8 cellular contexts compared by ENCODE assay signal in genomic region chr17:42819939-42820535, GRCh38. TPM values are rescaled to one million over a fixed set of nuclear protein-coding genes. Genes with fewer than 3 reads are reported as not detected.
DNase-seq lines count a peak whose midpoint lies in the region; ATAC-seq, FAIRE-seq and TF ChIP-seq lines count a peak whose summit lies in the region.

No MANE protein-coding gene starts in this region.

- no peaks in the 10 kb centered on the region for H3F3A ChIP-seq in neural cell (ENCODE audit: insufficient read depth, low read length, poor library complexity, severe bottlenecking)

- H2AFZ ChIP-seq in neural cell (ENCODE audit: low read depth, low read length): no peak overlapping the region

- no peaks in the 10 kb centered on the region for H3K27me3 ChIP-seq in neural cell (ENCODE audit: insufficient read depth, low read depth, low read length)
- H3K27me3 ChIP-seq in upper lobe of right lung: no peaks in the 10 kb centered on the region

- TF ChIP-seq EP300 in A549 (IDR thresholded peaks at IDR 0.05) (no peak), neural cell (conservative IDR thresholded peaks at IDR 0.05; ENCODE audit: poor library complexity, severe bottlenecking) (no peak)

- H3K4me2 ChIP-seq in A549 (no peak overlapping the region), neural cell (ENCODE audit: low read length) (no peak overlapping the region)

- H3K4me3 ChIP-seq in A549 (no peak overlapping the region), neural cell (ENCODE audit: low read length) (no peak overlapping the region), upper lobe of right lung (no peak overlapping the region)

- no peak for TF ChIP-seq POLR2A in A549 (IDR thresholded peaks at IDR 0.05; ENCODE audit: low read length)

- TF ChIP-seq CTCF in A549 (IDR thresholded peaks at IDR 0.05) (peak; percentile 82), GM20000 (IDR thresholded peaks at IDR 0.05; ENCODE audit: extremely low read depth, missing control alignments) (peak; percentile 86), neural cell (IDR thresholded peaks at IDR 0.05; ENCODE audit: poor library complexity, severe bottlenecking) (peak; percentile 57), upper lobe of right lung (IDR thresholded peaks at IDR 0.05) (peak; percentile 70)

- H3K9me3 ChIP-seq in A549 (no peaks in the 10 kb centered on the region), neural cell (ENCODE audit: low read length) (no peaks in the 10 kb centered on the region), upper lobe of right lung (no peaks in the 10 kb centered on the region)

- no peak for FAIRE-seq in A549 (lab: Jason Lieb, UNC)

- POLR2A ChIA-PET in A549 (lab: Yijun Ruan, JAX): interaction anchor here (1.1 to 1.2 kb wide), 2 partner anchors 46 to 109 kb away, joined by 3 to 4 read pairs; no protein-coding TSS in a partner anchor
- POLR2A ChIA-PET in activated CD4-positive, alpha-beta T cell treated with anti-CD3 and anti-CD28 coated beads, Interleukin-2, amount 10 ng/mL, durations not matched to agents 7 days and 5 days (lab: Charles Lee): interaction anchor here (0.5 kb wide), 1 partner anchor 12 kb away, joined by 3 read pairs; no protein-coding TSS in a partner anchor

- no peaks in the 10 kb centered on the region for H3K9me3 Mint-ChIP-seq in activated CD4-positive, alpha-beta T cell treated with anti-CD3 and anti-CD28 coated beads, Interleukin-2, amount 10 ng/mL, durations not matched to agents 7 days and 5 days

- 8% methylated on average over 2 of the region's 2 CpGs for WGBS in A549 (ENCODE audit: missing lambda C conversion rate)

- peaks cover 21% of the 10 kb centered on the region for H3K4me1 ChIP-seq in A549
- H3K4me1 ChIP-seq in upper lobe of right lung: peaks cover 14% of the 10 kb centered on the region

- no peaks in the 10 kb centered on the region for H3K36me3 ChIP-seq in neural cell (ENCODE audit: insufficient read depth, low read length)
- H3K36me3 ChIP-seq in upper lobe of right lung: peaks cover 68% of the 10 kb centered on the region

- no peak overlapping the region for H3K27ac Mint-ChIP-seq in activated CD4-positive, alpha-beta T cell treated with anti-CD3 and anti-CD28 coated beads, Interleukin-2, amount 10 ng/mL, durations not matched to agents 7 days and 5 days

- DNase-seq in A549 (ENCODE audit: low read depth in 1 of 2, low spot score in 1 of 2): peak; percentile 84 to 85
- peak; percentile 58 for DNase-seq in GM20000 (ENCODE audit: low spot score)
- DNase-seq in NCI-H526 (lab: John Stamatoyannopoulos, UW): peak; percentile 30 to 74
- peak; percentile 73 for DNase-seq in activated CD4-positive, alpha-beta T cell treated with anti-CD3 and anti-CD28 coated beads, Interleukin-2, amount 10 ng/mL, durations not matched to agents 7 days and 5 days
- peak; percentile 50 for DNase-seq in effector CD4-positive, alpha-beta T cell
- DNase-seq in upper lobe of right lung: peak; percentile 74

- H3K9ac ChIP-seq in neural cell (ENCODE audit: low read length): no peak overlapping the region

- no peaks in the 10 kb centered on the region for H3K9me2 ChIP-seq in neural cell (ENCODE audit: insufficient read depth, low read length)

- intact Hi-C loops in upper lobe of right lung (cut with DNase I): loop anchor here (10.0 kb wide), 1 partner anchor 105 kb away; no protein-coding TSS in a partner anchor

- no peak overlapping the region for H3K4me3 Mint-ChIP-seq in activated CD4-positive, alpha-beta T cell treated with anti-CD3 and anti-CD28 coated beads, Interleukin-2, amount 10 ng/mL, durations not matched to agents 7 days and 5 days

- H4K20me1 ChIP-seq in neural cell (ENCODE audit: insufficient read depth): no peaks in the 10 kb centered on the region

- TF ChIP-seq RAD21 in A549 (conservative IDR thresholded peaks at IDR 0.05 in 1 of 2, IDR thresholded peaks at IDR 0.05 in 1 of 2) (peak; percentile 26 to 40; a peak in 2 of 5 replicates), neural cell (conservative IDR thresholded peaks at IDR 0.05) (no peak)

- no peaks in the 10 kb centered on the region for H3K27me3 Mint-ChIP-seq in activated CD4-positive, alpha-beta T cell treated with anti-CD3 and anti-CD28 coated beads, Interleukin-2, amount 10 ng/mL, durations not matched to agents 7 days and 5 days

- peak; percentile 44 to 66; a peak in 3 of 6 replicates for ATAC-seq in A549
- ATAC-seq in upper lobe of right lung: peak; percentile 30
- ATAC-seq in GM21515 (IDR thresholded peaks at IDR 0.05; ENCODE audit: unreplicated experiment): no peak

- peaks cover 12% of the 10 kb centered on the region for H3K79me2 ChIP-seq in neural cell (replicated peaks; ENCODE audit: insufficient read depth, low read length)

- peaks cover 59% of the 10 kb centered on the region for H3K36me3 Mint-ChIP-seq in activated CD4-positive, alpha-beta T cell treated with anti-CD3 and anti-CD28 coated beads, Interleukin-2, amount 10 ng/mL, durations not matched to agents 7 days and 5 days (ENCODE audit: low read depth)

- CTCF ChIA-PET in A549 (lab: Yijun Ruan, JAX): interaction anchor here (0.5 to 14.9 kb wide), 26 partner anchors 9 to 418 kb away, joined by 3 to 336 read pairs (median 4); partner anchors contain the start of genes AOC2, CNTD1, COA3 and PSME3
- CTCF ChIA-PET in activated CD4-positive, alpha-beta T cell treated with anti-CD3 and anti-CD28 coated beads, Interleukin-2, amount 10 ng/mL, durations not matched to agents 7 days and 5 days (lab: Charles Lee): interaction anchor here (0.8 to 5.8 kb wide), 6 partner anchors 8 to 79 kb away, joined by 3 to 23 read pairs (median 4); partner anchors contain the start of gene PSME3

- H3K27ac ChIP-seq in A549: no peak overlapping the region
- H3K27ac ChIP-seq in neural cell (ENCODE audit: low read length): no peak overlapping the region
- no peak overlapping the region for H3K27ac ChIP-seq in upper lobe of right lung

- H3K4me1 Mint-ChIP-seq in activated CD4-positive, alpha-beta T cell treated with anti-CD3 and anti-CD28 coated beads, Interleukin-2, amount 10 ng/mL, durations not matched to agents 7 days and 5 days: peaks cover 36% of the 10 kb centered on the region

TF ChIP-seq in A549, 52 proteins besides CTCF, POLR2A, EP300 and RAD21 (continues in another document):
- TF ChIP-seq MAFK (IDR thresholded peaks at IDR 0.05; ENCODE audit: partially characterized antibody): peak; percentile 31

TF ChIP-seq in neural cell, 6 proteins besides CTCF, POLR2A, EP300 and RAD21 (continues in another document):
- TF ChIP-seq TAF1 (IDR thresholded peaks at IDR 0.05; ENCODE audit: low read depth) (no peak), SMC3 (conservative IDR thresholded peaks at IDR 0.05; ENCODE audit: poor library complexity) (no peak)

RNA-seq across cellular contexts. Expression of gene BECN1, which starts 4.0 kb away (rescaled TPM):
- polyA plus RNA-seq in A549 (2011; rRNA removed): 125 and 138 TPM in 2 replicates
- polyA plus RNA-seq in A549 (2012; cell fraction: cytosol; rRNA removed): 65.3 and 75.2 TPM in 2 replicates
- 34.2 and 46.6 TPM in 2 replicates for polyA plus RNA-seq in A549 (2012; cell fraction: nucleus; rRNA removed)
- polyA plus RNA-seq in A549 (2017; fragmentation: RNase III; extraction: RNeasy Plus Mini Kit Qiagen cat#74134 plus additional on column Dnase treatment): 98.9 to 103 TPM (median 99.8 TPM) in 3 replicates
- 53.0 and 74.3 TPM in 2 replicates for polyA minus RNA-seq in A549 (2011; rRNA and poly(A)+ RNA removed)
- 10 to 100 TPM; 87.0 to 87.6 TPM for total RNA-seq in activated CD4-positive, alpha-beta T cell treated with anti-CD3 and anti-CD28 coated beads, Interleukin-2, amount 10 ng/mL, durations not matched to agents 7 days and 5 days
- 74.7 and 87.7 TPM in 2 replicates for polyA plus RNA-seq in neural cell
- polyA minus RNA-seq in neural cell: 62.1 and 65.5 TPM in 2 replicates
- total RNA-seq in upper lobe of right lung: 66.7 TPM

RNA-seq across cellular contexts. Expression of gene PSME3, which starts 13.2 kb away (rescaled TPM):
- 220 and 257 TPM in 2 replicates for polyA plus RNA-seq in A549 (2011; rRNA removed)
- 154 and 183 TPM in 2 replicates for polyA plus RNA-seq in A549 (2012; cell fraction: cytosol; rRNA removed)
- 73.7 and 94.4 TPM in 2 replicates for polyA plus RNA-seq in A549 (2012; cell fraction: nucleus; rRNA removed)
- polyA plus RNA-seq in A549 (2017; fragmentation: RNase III; extraction: RNeasy Plus Mini Kit Qiagen cat#74134 plus additional on column Dnase treatment): 214 to 241 TPM (median 223 TPM) in 3 replicates
- polyA minus RNA-seq in A549 (2011; rRNA and poly(A)+ RNA removed): 86.9 and 88.4 TPM in 2 replicates
- total RNA-seq in activated CD4-positive, alpha-beta T cell treated with anti-CD3 and anti-CD28 coated beads, Interleukin-2, amount 10 ng/mL, durations not matched to agents 7 days and 5 days: 100 to 1,000 TPM; 110 to 111 TPM
- 56.6 and 67.0 TPM in 2 replicates for polyA plus RNA-seq in neural cell
- polyA minus RNA-seq in neural cell: 71.1 and 73.4 TPM in 2 replicates
- total RNA-seq in upper lobe of right lung: 89.4 TPM

RNA-seq across cellular contexts. Expression of gene CNTD1, which starts 21.4 kb away (rescaled TPM):
- polyA plus RNA-seq in A549 (2011; rRNA removed) (0.06 and 0.07 TPM in 2 replicates), A549 (2017; fragmentation: RNase III; extraction: RNeasy Plus Mini Kit Qiagen cat#74134 plus additional on column Dnase treatment) (0.10 to 0.47 TPM (median 0.17 TPM) in 3 replicates), neural cell (0.21 and 1.2 TPM in 2 replicates)
- polyA plus RNA-seq in A549 (2012; cell fraction: cytosol; rRNA removed): 0.04 TPM in 2 replicates
- polyA plus RNA-seq in A549 (2012; cell fraction: nucleus; rRNA removed): not detected in 2 replicates
- polyA minus RNA-seq in A549 (2011; rRNA and poly(A)+ RNA removed): not detected in 2 replicates
- total RNA-seq in activated CD4-positive, alpha-beta T cell treated with anti-CD3 and anti-CD28 coated beads, Interleukin-2, amount 10 ng/mL, durations not matched to agents 7 days and 5 days: not detected
- polyA minus RNA-seq in neural cell: 0.35 TPM in 1 of 2 replicates, not detected in the other
- total RNA-seq in upper lobe of right lung: 0.14 TPM

RNA-seq across cellular contexts. Expression of gene COA3, which starts 21.5 kb away (rescaled TPM):
- polyA plus RNA-seq in A549 (2011; rRNA removed): 126 and 170 TPM in 2 replicates
- 183 and 191 TPM in 2 replicates for polyA plus RNA-seq in A549 (2012; cell fraction: cytosol; rRNA removed)
- 85.4 and 99.0 TPM in 2 replicates for polyA plus RNA-seq in A549 (2012; cell fraction: nucleus; rRNA removed)
- 127 to 131 TPM (median 130 TPM) in 3 replicates for polyA plus RNA-seq in A549 (2017; fragmentation: RNase III; extraction: RNeasy Plus Mini Kit Qiagen cat#74134 plus additional on column Dnase treatment)
- 76.1 and 85.5 TPM in 2 replicates for polyA minus RNA-seq in A549 (2011; rRNA and poly(A)+ RNA removed)
- 10 to 100 TPM; 41.2 to 45.1 TPM for total RNA-seq in activated CD4-positive, alpha-beta T cell treated with anti-CD3 and anti-CD28 coated beads, Interleukin-2, amount 10 ng/mL, durations not matched to agents 7 days and 5 days
- polyA plus RNA-seq in neural cell: 222 and 234 TPM in 2 replicates
- 64.6 and 66.2 TPM in 2 replicates for polyA minus RNA-seq in neural cell
- 53.9 TPM for total RNA-seq in upper lobe of right lung

RNA-seq across cellular contexts. Expression of gene AOC2, which starts 24.3 kb away (rescaled TPM):
- polyA plus RNA-seq in A549 (2011; rRNA removed) (2.7 and 3.0 TPM in 2 replicates), A549 (2017; fragmentation: RNase III; extraction: RNeasy Plus Mini Kit Qiagen cat#74134 plus additional on column Dnase treatment) (1.7 to 1.9 TPM (median 1.8 TPM) in 3 replicates), neural cell (1.8 and 2.8 TPM in 2 replicates)
- polyA plus RNA-seq in A549 (2012; cell fraction: cytosol; rRNA removed): 1.7 and 2.1 TPM in 2 replicates
- 7.0 and 9.8 TPM in 2 replicates for polyA plus RNA-seq in A549 (2012; cell fraction: nucleus; rRNA removed)
- 4.1 and 4.9 TPM in 2 replicates for polyA minus RNA-seq in A549 (2011; rRNA and poly(A)+ RNA removed)
- total RNA-seq in activated CD4-positive, alpha-beta T cell treated with anti-CD3 and anti-CD28 coated beads, Interleukin-2, amount 10 ng/mL, durations not matched to agents 7 days and 5 days: 1 to 10 TPM; 1.5 to 1.9 TPM
- 1.2 and 2.0 TPM in 2 replicates for polyA minus RNA-seq in neural cell
- total RNA-seq in upper lobe of right lung: 2.0 TPM
